ENCODE assay signal across 18 cellular contexts in the genomic region with DNA sequence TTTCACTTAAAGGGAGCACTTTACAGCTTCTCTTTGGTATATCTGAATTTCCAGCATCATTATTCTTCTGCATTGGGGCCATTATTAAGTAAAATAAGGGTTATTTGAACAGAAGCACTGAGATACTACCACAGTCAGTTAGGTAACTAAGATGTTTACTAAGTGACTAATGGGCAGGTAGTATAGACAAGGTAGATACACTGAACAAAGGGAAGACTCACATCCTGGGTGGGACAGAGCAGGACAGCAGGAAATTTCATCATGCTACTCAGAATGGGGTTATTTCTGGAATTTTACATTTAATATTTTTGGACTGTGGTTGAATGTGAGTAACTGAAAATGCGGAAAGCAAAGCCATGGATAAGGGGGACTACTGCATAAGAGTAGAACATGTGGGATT.
"Had no signal": no experiment of that assay in that cellular context is flagged by ENCODE, and none has a peak within 500 bp of the region (broad histone marks: within the 10 kb centered on the region; RNA-seq: fewer than 3 reads in every experiment).

No MANE protein-coding gene starts in this region.

- H3K27ac ChIP-seq: heart left ventricle, sigmoid colon, skin epidermis, testis, tibial nerve, upper lobe of right lung, vagina had no signal

- H3K36me3 ChIP-seq: heart left ventricle, sigmoid colon, tibial nerve, upper lobe of right lung, vagina had no signal

- DNase-seq: effector memory CD8-positive, alpha-beta T cell; heart left ventricle; hippocampal formation; kidney glomerular epithelial cell; natural killer cell; posterior cingulate gyrus; sigmoid colon; stimulated activated CD4-positive, alpha-beta T cell treated with anti-CD3 and anti-CD28 coated beads, Interleukin-2, amount 100 ng/mL, for 24 hours; stimulated activated CD4-positive, alpha-beta T cell treated with anti-CD3 and anti-CD28 coated beads, Interleukin-4, amount 100 ng/mL, for 4 hours; stimulated activated naive B cell treated with anti-CD40 and anti-IgM and Interleukin-4, amounts not matched to agents 10 μg/mL and 1 μg/mL and 100 μg/mL, for 72 hours; stimulated activated naive CD8-positive, alpha-beta T cell treated with anti-CD3 and anti-CD28 coated beads, Interleukin-15, amount 100 ng/mL, for 72 hours; testis; upper lobe of right lung had no signal

- H3K9me3 ChIP-seq: heart left ventricle, sigmoid colon, testis, tibial nerve, upper lobe of right lung, vagina had no signal

- FAIRE-seq: frontal cortex had no signal

- H3K27me3 ChIP-seq: heart left ventricle, sigmoid colon, testis, tibial nerve, upper lobe of right lung, vagina had no signal

- ATAC-seq: effector memory CD8-positive, alpha-beta T cell; heart left ventricle; left lobe of liver; natural killer cell; stimulated activated naive B cell treated with anti-CD40 and anti-IgM and Interleukin-4, amounts not matched to agents 10 μg/mL and 1 μg/mL and 100 μg/mL, for 72 hours; stimulated activated naive CD8-positive, alpha-beta T cell treated with anti-CD3 and anti-CD28 coated beads, Interleukin-15, amount 100 ng/mL, for 72 hours; upper lobe of right lung had no signal

- H3K4me1 ChIP-seq: heart left ventricle, sigmoid colon, testis, tibial nerve, upper lobe of right lung, vagina had no signal

- H3K4me3 ChIP-seq: heart left ventricle, sigmoid colon, skin epidermis, testis, tibial nerve, upper lobe of right lung, vagina had no signal
